In the genomic region with DNA sequence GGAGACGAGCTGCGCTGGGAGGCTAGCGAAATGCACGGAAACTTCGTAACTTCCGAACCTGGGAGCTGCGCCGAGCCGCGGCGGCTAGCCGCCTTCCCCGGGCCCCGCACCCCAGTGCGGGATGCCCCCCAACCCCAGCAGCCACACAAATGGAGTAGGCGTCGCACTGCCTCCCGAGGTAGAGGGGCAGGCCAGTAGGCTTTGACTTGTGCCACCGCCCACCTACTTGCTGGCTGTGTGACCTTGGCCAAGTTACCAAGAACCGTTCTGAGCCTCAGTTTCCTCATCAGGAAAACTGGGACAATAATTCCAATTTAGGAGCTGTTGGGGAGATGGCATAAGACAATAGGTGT, we compare ENCODE assay signal across 8 cellular contexts. TPM values are rescaled to one million over a fixed set of nuclear protein-coding genes. Genes with fewer than 3 reads are reported as not detected.
DNase-seq lines count a peak whose midpoint lies in the region; ATAC-seq and TF ChIP-seq lines count a peak whose summit lies in the region.

No MANE protein-coding gene starts in this region.

- H3K4me1 ChIP-seq in heart left ventricle (peaks cover 0 to 22% (median 5%) of the 10 kb centered on the region in 12 donors), mucosa of descending colon (ENCODE audit: low read depth) (peaks cover 9% of the 10 kb centered on the region), vagina (peaks cover 15% of the 10 kb centered on the region)

- no peaks in the 10 kb centered on the region for H3K9me3 Mint-ChIP-seq in MCF 10A (ENCODE audit: unreplicated experiment)

- DNase-seq in heart left ventricle (no peak), left cardiac atrium (no peak), MCF 10A (ENCODE audit: unreplicated experiment) (no peak), mucosa of descending colon (no peak), vagina (ENCODE audit: extremely low spot score in 2 of 2) (no peak), kidney glomerular epithelial cell (lab: John Stamatoyannopoulos, UW) (no peak), NCI-H128 (lab: John Stamatoyannopoulos, UW; ENCODE audit: unreplicated experiment) (no peak)

- TF ChIP-seq CTCF in heart left ventricle (IDR thresholded peaks at IDR 0.05) (no peak), MCF 10A (IDR thresholded peaks at IDR 0.05; ENCODE audit: unreplicated experiment) (no peak), mucosa of descending colon (IDR thresholded peaks at IDR 0.05) (no peak), vagina (IDR thresholded peaks at IDR 0.05) (no peak)

- CTCF ChIA-PET in MCF 10A (lab: Yijun Ruan, JAX): interaction anchor here (0.7 to 1.6 kb wide), 4 partner anchors 12 to 88 kb away, joined by 3 to 4 read pairs (median 4); no protein-coding TSS in a partner anchor

- H3K9me3 ChIP-seq in heart left ventricle: no peaks in the 10 kb centered on the region
- H3K9me3 ChIP-seq in mucosa of descending colon: no peaks in the 10 kb centered on the region
- H3K9me3 ChIP-seq in vagina: no peaks in the 10 kb centered on the region

- H3K27ac ChIP-seq in heart left ventricle (peak overlapping the region in 11 of 12 donors; percentile 67 to 84 (median 74)), vagina (peak overlapping the region; percentile 31)

- H3K4me3 Mint-ChIP-seq in MCF 10A (ENCODE audit: unreplicated experiment): peak overlapping the region; percentile 67

- TF ChIP-seq POLR2A in heart left ventricle (IDR thresholded peaks at IDR 0.05): no peak
- no peak for TF ChIP-seq POLR2A in vagina (IDR thresholded peaks at IDR 0.05)

- H3K27me3 ChIP-seq in heart left ventricle (no peaks in the 10 kb centered on the region), vagina (no peaks in the 10 kb centered on the region)

- no peak for ATAC-seq in heart left ventricle
- ATAC-seq in left cardiac atrium: no peak
- ATAC-seq in mucosa of descending colon: no peak
- no peak for ATAC-seq in GM18517 (IDR thresholded peaks at IDR 0.05; ENCODE audit: unreplicated experiment)

- no TSS peak for BruUV-seq in MCF 10A (replicated peaks; lab: Mats Ljungman, UMichigan)

- POLR2A ChIA-PET in MCF 10A (lab: Yijun Ruan, JAX): interaction anchor here (0.7 to 1.3 kb wide), 2 partner anchors 11 to 19 kb away, joined by 3 read pairs; no protein-coding TSS in a partner anchor

- H3K36me3 Mint-ChIP-seq in MCF 10A (ENCODE audit: insufficient read depth, unreplicated experiment): no peaks in the 10 kb centered on the region

- H3K27ac Mint-ChIP-seq in MCF 10A (ENCODE audit: low read depth, unreplicated experiment): no peak overlapping the region

- H3K4me3 ChIP-seq in heart left ventricle: peak overlapping the region; percentile 64 to 97 (median 86)
- H3K4me3 ChIP-seq in mucosa of descending colon: peak overlapping the region; percentile 64
- H3K4me3 ChIP-seq in vagina: peak overlapping the region; percentile 66 to 74

- intact Hi-C loops in heart left ventricle (cut with DNase I): loop anchor here in 4 of 10 donors (5.0 to 10.0 kb wide), 4 partner anchors 68 to 364 kb away; a partner anchor contains a TSS
- intact Hi-C loops in left cardiac atrium (cut with DNase I): loop anchor here in 1 of 2 donors (5.0 kb wide), 1 partner anchor 73 kb away; no protein-coding TSS in a partner anchor
- intact Hi-C loops in MCF 10A (cut with micrococcal nuclease): no loop called here
- intact Hi-C loops in mucosa of descending colon (cut with DNase I, micrococcal nuclease): no loop called here
- intact Hi-C loops in vagina (cut with DNase I): no loop called here

- no peaks in the 10 kb centered on the region for H3K36me3 ChIP-seq in heart left ventricle
- H3K36me3 ChIP-seq in mucosa of descending colon (ENCODE audit: low read depth): no peaks in the 10 kb centered on the region
- no peaks in the 10 kb centered on the region for H3K36me3 ChIP-seq in vagina

- WGBS in heart left ventricle, 4 donors: 1 to 29% (median 2%) methylated on average over 1 to 20 of the region's 20 CpGs

- peaks cover 6% of the 10 kb centered on the region for H3K4me1 Mint-ChIP-seq in MCF 10A (ENCODE audit: insufficient read depth, unreplicated experiment)

- no peaks in the 10 kb centered on the region for H3K27me3 Mint-ChIP-seq in MCF 10A (ENCODE audit: insufficient read depth, unreplicated experiment)

RNA-seq across cellular contexts. Expression of a gene that starts 0.5 kb away (rescaled TPM):
- total RNA-seq in heart left ventricle (10 to 100 TPM in 8 of 9 donors, 1 to 10 TPM in 1; 8.3 to 24.4 (median 18.7) TPM), left cardiac atrium (10 to 100 TPM; 16.7 to 20.7 TPM), MCF 10A (2022) (9.4 and 13.1 TPM in 2 replicates), mucosa of descending colon (10 to 100 TPM; 39.8 to 45.0 (median 44.2) TPM), vagina (9.1 TPM)
- 10 to 100 TPM in 1 of 2 donors, 1 to 10 TPM in 1; 5.9 to 23.9 TPM for polyA plus RNA-seq in heart left ventricle
